Comparison of ENCODE assay signal across 11 cellular contexts in the genomic region with DNA sequence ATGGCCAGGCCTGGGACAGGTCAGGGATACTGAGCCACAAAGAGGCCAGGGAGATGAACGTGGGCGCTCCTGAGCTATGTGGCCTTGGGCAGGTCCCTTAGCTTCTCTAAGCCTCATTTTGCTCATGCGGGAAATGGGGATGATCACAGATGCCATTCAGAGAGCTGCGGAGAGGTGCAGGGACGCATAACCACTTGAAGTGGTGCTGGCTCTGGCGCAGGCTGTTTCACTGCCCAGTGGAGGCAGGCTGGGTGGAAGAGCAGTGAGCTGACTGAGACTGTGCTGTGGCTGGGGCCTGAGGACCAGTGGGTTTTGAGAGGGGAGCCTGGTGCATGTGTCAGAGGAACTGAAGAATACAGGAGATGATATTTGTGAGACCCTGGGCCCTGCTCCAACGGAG. TPM values are rescaled to one million over a fixed set of nuclear protein-coding genes. Genes with fewer than 3 reads are reported as not detected.
A peak's percentile ranks its signal among the peaks of the same experiment; 100 is the strongest.
DNase-seq lines count a peak whose midpoint lies in the region; FAIRE-seq and TF ChIP-seq lines count a peak whose summit lies in the region.
"Had no signal": no experiment of that assay in that cellular context is flagged by ENCODE, and none has a peak within 500 bp of the region (broad histone marks: within the 10 kb centered on the region; RNA-seq: fewer than 3 reads in every experiment).

No MANE protein-coding gene starts in this region.

- 58% methylated on average over 7 of the region's 7 CpGs for WGBS in mammary epithelial cell (ENCODE audit: low coverage, missing lambda C conversion rate)
- WGBS in thyroid gland, 2 donors = 57 to 59% methylated on average over 6 to 7 of the region's 7 CpGs

- H3K4me2 ChIP-seq in mammary epithelial cell (ENCODE audit: insufficient read depth, low read depth, low read length) = no peak overlapping the region
- H3K4me2 ChIP-seq in astrocyte (ENCODE audit: low read length) = peak overlapping the region; percentile 82

- BruUV-seq in MCF 10A (replicated peaks; lab: Mats Ljungman, UMichigan) (no TSS peak), mammary epithelial cell (replicated peaks; lab: Mats Ljungman, UMichigan) (no TSS peak)

- intact Hi-C loops in MCF 10A (cut with micrococcal nuclease) (no loop called here), mammary epithelial cell (cut with micrococcal nuclease) (no loop called here), thyroid gland (cut with DNase I) (no loop called here)

- H3K4me3 Mint-ChIP-seq in MCF 10A (ENCODE audit: unreplicated experiment) = no peak overlapping the region
- H3K4me3 Mint-ChIP-seq in astrocyte (ENCODE audit: unreplicated experiment) = peak overlapping the region; percentile 16
- H3K4me3 Mint-ChIP-seq: activated naive CD4-positive, alpha-beta T cell treated with anti-CD3 and anti-CD28 coated beads for 36 hours had no signal

- TF ChIP-seq POLR2A in thyroid gland (IDR thresholded peaks at IDR 0.05) = no peak

- H3K27me3 Mint-ChIP-seq in MCF 10A (ENCODE audit: insufficient read depth, unreplicated experiment) (no peaks in the 10 kb centered on the region), astrocyte (ENCODE audit: low read depth, unreplicated experiment) (no peaks in the 10 kb centered on the region)

- H3K9me3 ChIP-seq in mammary epithelial cell (replicated peaks; ENCODE audit: insufficient read depth, low read length) = no peaks in the 10 kb centered on the region
- no peaks in the 10 kb centered on the region for H3K9me3 ChIP-seq in astrocyte (ENCODE audit: insufficient read depth, low read depth, low read length)
- H3K9me3 ChIP-seq in muscle layer of colon (ENCODE audit: low read length) = no peaks in the 10 kb centered on the region
- no peaks in the 10 kb centered on the region for H3K9me3 ChIP-seq in thyroid gland

- no peak overlapping the region for H3K27ac ChIP-seq in mammary epithelial cell (ENCODE audit: insufficient read depth, low read depth, low read length)
- H3K27ac ChIP-seq in astrocyte (ENCODE audit: low read depth, low read length) = peak overlapping the region; percentile 30
- peak overlapping the region; percentile 31 for H3K27ac ChIP-seq in muscle layer of colon (ENCODE audit: low read depth, low read length)
- peak overlapping the region; percentile 33 to 92 (median 92) for H3K27ac ChIP-seq in thyroid gland

- POLR2A ChIA-PET in MCF 10A (lab: Yijun Ruan, JAX) = interaction anchor here (0.6 kb wide), 1 partner anchor 441 kb away, joined by 3 read pairs; no protein-coding TSS in a partner anchor

- H3K79me2 ChIP-seq in mammary epithelial cell (ENCODE audit: insufficient read depth, low read length) = peaks cover 57% of the 10 kb centered on the region
- peaks cover 100% of the 10 kb centered on the region for H3K79me2 ChIP-seq in astrocyte (ENCODE audit: insufficient read depth, low read length)

- TF ChIP-seq CTCF in MCF 10A (IDR thresholded peaks at IDR 0.05; ENCODE audit: unreplicated experiment) (no peak), mammary epithelial cell (conservative IDR thresholded peaks at IDR 0.05 in 1 of 2, IDR thresholded peaks at IDR 0.05 in 1 of 2; ENCODE audit: extremely low read depth in 1 of 2, insufficient read depth in 1 of 2, low read depth in 1 of 2, low read length in 2 of 2) (no peak), astrocyte (IDR thresholded peaks at IDR 0.05; ENCODE audit: insufficient read depth, low read depth, low read length) (no peak), thyroid gland (IDR thresholded peaks at IDR 0.05) (no peak)

- FAIRE-seq in astrocyte (lab: Jason Lieb, UNC) = no peak
- FAIRE-seq: RCC 7860 had no signal

- DNase-seq in MCF 10A (ENCODE audit: unreplicated experiment) (no peak), mammary epithelial cell (no peak), astrocyte (ENCODE audit: low read depth) (no peak), thyroid gland (peak; percentile 74 to 84), nucleus accumbens (lab: John Stamatoyannopoulos, UW) (no peak), G401 (ENCODE audit: low spot score) (no peak)
- no peak for DNase-seq in activated CD4-positive, alpha-beta T cell treated with anti-CD3 and anti-CD28 coated beads for 4 hours
- DNase-seq: activated naive CD4-positive, alpha-beta T cell treated with anti-CD3 and anti-CD28 coated beads for 36 hours; NCI-H1694 had no signal

- no peaks in the 10 kb centered on the region for H3K36me3 Mint-ChIP-seq in MCF 10A (ENCODE audit: insufficient read depth, unreplicated experiment)
- H3K36me3 Mint-ChIP-seq in astrocyte (ENCODE audit: low read depth, unreplicated experiment) = peaks cover 7% of the 10 kb centered on the region

- peaks cover 64% of the 10 kb centered on the region for H3K4me1 ChIP-seq in mammary epithelial cell (ENCODE audit: insufficient read depth, low read length)
- peaks cover 74% of the 10 kb centered on the region for H3K4me1 ChIP-seq in astrocyte (ENCODE audit: insufficient read depth, low read length)
- peaks cover 47% of the 10 kb centered on the region for H3K4me1 ChIP-seq in muscle layer of colon (ENCODE audit: insufficient read depth, low read length)
- H3K4me1 ChIP-seq in thyroid gland = peaks cover 83 to 97% of the 10 kb centered on the region in 2 donors

- dilution Hi-C loops in mammary epithelial cell (cut with HindIII; ENCODE audit: low sequenced_read_pairs) = no loop called here

- H3K27ac Mint-ChIP-seq in MCF 10A (ENCODE audit: low read depth, unreplicated experiment) (peak overlapping the region; percentile 93), astrocyte (ENCODE audit: unreplicated experiment) (peak overlapping the region; percentile 42)
- H3K27ac Mint-ChIP-seq: activated naive CD4-positive, alpha-beta T cell treated with anti-CD3 and anti-CD28 coated beads for 36 hours had no signal

- in situ Hi-C loops in mammary epithelial cell (cut with MboI; ENCODE audit: low sequenced_read_pairs in 2 of 2) = no loop called here
- in situ Hi-C loops in G401 (cut with HindIII; ENCODE audit: low sequenced_read_pairs) = no loop called here

- H3K4me1 Mint-ChIP-seq in MCF 10A (ENCODE audit: insufficient read depth, unreplicated experiment) = peaks cover 20% of the 10 kb centered on the region
- peaks cover 55% of the 10 kb centered on the region for H3K4me1 Mint-ChIP-seq in astrocyte (ENCODE audit: low read depth, unreplicated experiment)

- no peaks in the 10 kb centered on the region for H3K9me3 Mint-ChIP-seq in MCF 10A (ENCODE audit: unreplicated experiment)
- no peaks in the 10 kb centered on the region for H3K9me3 Mint-ChIP-seq in astrocyte (ENCODE audit: unreplicated experiment)
- H3K9me3 Mint-ChIP-seq: activated naive CD4-positive, alpha-beta T cell treated with anti-CD3 and anti-CD28 coated beads for 36 hours had no signal

- H3K27me3 ChIP-seq in mammary epithelial cell (ENCODE audit: insufficient read depth, low read length) (no peaks in the 10 kb centered on the region), astrocyte (ENCODE audit: insufficient read depth, low read length) (no peaks in the 10 kb centered on the region), muscle layer of colon (ENCODE audit: control insufficient read depth in 1 of 2, insufficient read depth in 2 of 2, low read length in 2 of 2) (no peaks in the 10 kb centered on the region), thyroid gland (no peaks in the 10 kb centered on the region)

- no peak overlapping the region for H3K4me3 ChIP-seq in mammary epithelial cell (replicated peaks in 1 of 3; ENCODE audit: insufficient read depth in 1 of 3, low read depth in 2 of 3, low read length in 3 of 3)
- no peak overlapping the region for H3K4me3 ChIP-seq in astrocyte (ENCODE audit: insufficient read depth, low read depth, low read length)
- H3K4me3 ChIP-seq in muscle layer of colon (ENCODE audit: low read depth in 1 of 2, low read length in 2 of 2) = no peak overlapping the region
- H3K4me3 ChIP-seq in thyroid gland (replicated peaks in 1 of 3) = no peak overlapping the region

- H2AFZ ChIP-seq in mammary epithelial cell (ENCODE audit: low read depth, low read length) (no peak overlapping the region), astrocyte (ENCODE audit: low read depth, low read length) (no peak overlapping the region)

- H3K9ac ChIP-seq in mammary epithelial cell (ENCODE audit: insufficient read depth, low read length) (no peak overlapping the region), astrocyte (ENCODE audit: low read length) (peak overlapping the region; percentile 82), muscle layer of colon (ENCODE audit: low read length) (no peak overlapping the region)

- H3K36me3 ChIP-seq in mammary epithelial cell (ENCODE audit: insufficient read depth, low read length) (no peaks in the 10 kb centered on the region), astrocyte (ENCODE audit: insufficient read depth, low read length) (no peaks in the 10 kb centered on the region), muscle layer of colon (ENCODE audit: insufficient read depth, low read length) (no peaks in the 10 kb centered on the region), thyroid gland (no peaks in the 10 kb centered on the region)

- H4K20me1 ChIP-seq in mammary epithelial cell (ENCODE audit: insufficient read depth, low read length) (no peaks in the 10 kb centered on the region), astrocyte (ENCODE audit: insufficient read depth, low read length) (peaks cover 85% of the 10 kb centered on the region)

- CTCF ChIA-PET in MCF 10A (lab: Yijun Ruan, JAX) = interaction anchor here (0.6 to 8.1 kb wide), 6 partner anchors 9 to 99 kb away, joined by 3 to 67 read pairs (median 4); no protein-coding TSS in a partner anchor
- CTCF ChIA-PET in mammary epithelial cell (lab: Charles Lee; ENCODE audit: low non-redundant PET) = no interaction called here

RNA-seq across cellular contexts. Expression of gene CXXC5, which starts 18.4 kb away (rescaled TPM):
- 7.8 and 10.9 TPM in 2 replicates for total RNA-seq in MCF 10A (2022)
- total RNA-seq in mammary epithelial cell = 10 to 100 TPM; 13.8 to 47.3 TPM
- polyA plus RNA-seq in mammary epithelial cell = 16.6 TPM
- polyA minus RNA-seq in mammary epithelial cell = 5.8 TPM
- total RNA-seq in astrocyte = 151 and 185 TPM in 2 replicates
- 10 to 100 TPM; 52.3 to 81.8 (median 62.6) TPM for total RNA-seq in thyroid gland
- 280 and 322 TPM in 2 replicates for total RNA-seq in G401 (2014; rRNA removed; shearing (Covaris generic))

Comparison
In these comparisons a context has a peak if more than half of its experiments do, and no peak if none do; other contexts are left out.
1. DNase-seq: peak in thyroid gland (2 of 2); none in MCF 10A (single experiment), mammary epithelial cell (single experiment), astrocyte (single experiment), nucleus accumbens (0 of 56), G401 (single experiment) and activated CD4-positive, alpha-beta T cell treated with anti-CD3 and anti-CD28 coated beads for 4 hours (0 of 2).